8 cellular contexts compared by ENCODE assay signal in the genomic region with DNA sequence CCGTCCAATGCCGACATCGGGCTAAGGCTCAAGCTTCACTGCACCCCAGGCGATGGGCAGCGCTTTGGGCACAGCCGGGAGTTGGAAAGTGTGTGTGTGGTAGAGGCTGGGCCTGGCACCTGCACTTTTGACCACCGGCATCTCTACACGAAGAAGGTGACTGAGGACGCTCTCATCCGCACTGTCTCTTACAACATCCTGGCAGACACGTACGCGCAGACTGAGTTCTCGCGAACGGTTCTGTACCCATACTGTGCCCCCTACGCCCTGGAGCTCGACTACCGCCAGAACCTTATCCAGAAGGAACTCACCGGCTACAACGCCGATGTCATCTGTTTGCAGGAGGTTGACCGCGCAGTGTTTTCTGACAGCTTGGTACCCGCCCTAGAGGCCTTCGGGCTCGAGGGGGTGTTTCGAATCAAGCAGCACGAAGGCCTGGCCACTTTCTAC. TPM values are rescaled to one million over a fixed set of nuclear protein-coding genes. Genes with fewer than 3 reads are reported as not detected.
A peak's percentile ranks its signal among the peaks of the same experiment; 100 is the strongest.
DNase-seq lines count a peak whose midpoint lies in the region; ATAC-seq and TF ChIP-seq lines count a peak whose summit lies in the region.

No MANE protein-coding gene starts in this region.

- peaks cover 36% of the 10 kb centered on the region for H3K4me1 Mint-ChIP-seq in T-helper 2 cell treated with Interferon-gamma antibody and Interleukin-4, amounts not matched to agents 5 μg/mL and 100 μg/mL, for 36 hours (ENCODE audit: low read depth)
- peaks cover 29% of the 10 kb centered on the region for H3K4me1 Mint-ChIP-seq in stimulated activated effector memory CD8-positive, alpha-beta T cell treated with anti-CD3 and anti-CD28 coated beads, Interleukin-12 subunit alpha, Interleukin-12 subunit beta, amount 100 ng/mL, for 72 hours

- TF ChIP-seq CTCF in GM06990 (IDR thresholded peaks at IDR 0.05; ENCODE audit: insufficient read depth, low read length, poor library complexity, severe bottlenecking) (no peak), breast epithelium (IDR thresholded peaks at IDR 0.05) (no peak), liver (IDR thresholded peaks at IDR 0.05; ENCODE audit: low read depth, low read length, missing input control) (no peak)

- peak overlapping the region; percentile 80 to 89 for H3K9ac ChIP-seq in liver (ENCODE audit: low read depth in 1 of 2, low read length in 2 of 2)

- H3K4me1 ChIP-seq in breast epithelium (peaks cover 0 to 15% of the 10 kb centered on the region in 2 donors), liver (ENCODE audit: control insufficient read depth in 4 of 4, insufficient read depth in 4 of 4, low read length in 3 of 4) (peaks cover 11 to 20% (median 16%) of the 10 kb centered on the region in 4 donors)

- peak; percentile 3 for ATAC-seq in HG03066 (IDR thresholded peaks at IDR 0.05; ENCODE audit: low read depth, unreplicated experiment)
- ATAC-seq in stimulated activated effector memory CD8-positive, alpha-beta T cell treated with anti-CD3 and anti-CD28 coated beads, Interleukin-12 subunit alpha, Interleukin-12 subunit beta, amount 100 ng/mL, for 72 hours, result peak; percentile 67

- peaks cover 35% of the 10 kb centered on the region for H3K36me3 Mint-ChIP-seq in T-helper 2 cell treated with Interferon-gamma antibody and Interleukin-4, amounts not matched to agents 5 μg/mL and 100 μg/mL, for 36 hours (ENCODE audit: low read depth)
- H3K36me3 Mint-ChIP-seq in stimulated activated effector memory CD8-positive, alpha-beta T cell treated with anti-CD3 and anti-CD28 coated beads, Interleukin-12 subunit alpha, Interleukin-12 subunit beta, amount 100 ng/mL, for 72 hours, result peaks cover 64% of the 10 kb centered on the region

- H3K27ac Mint-ChIP-seq in T-helper 2 cell treated with Interferon-gamma antibody and Interleukin-4, amounts not matched to agents 5 μg/mL and 100 μg/mL, for 36 hours, result peak overlapping the region; percentile 99
- peak overlapping the region; percentile 99 for H3K27ac Mint-ChIP-seq in stimulated activated effector memory CD8-positive, alpha-beta T cell treated with anti-CD3 and anti-CD28 coated beads, Interleukin-12 subunit alpha, Interleukin-12 subunit beta, amount 100 ng/mL, for 72 hours

- H3K36me3 ChIP-seq in GM06990 (ENCODE audit: control insufficient read depth, insufficient read depth, low read length) (no peaks in the 10 kb centered on the region; the same call in none of the 2 replicates), breast epithelium (no peaks in the 10 kb centered on the region), liver (ENCODE audit: control insufficient read depth in 4 of 4, insufficient read depth in 3 of 4, low read depth in 1 of 4, low read length in 3 of 4) (peaks cover 2 to 6% (median 4%) of the 10 kb centered on the region in 4 donors)

- WGBS in liver, result under 1% methylated on average over 29 of the region's 29 CpGs

- no peaks in the 10 kb centered on the region for H3K27me3 ChIP-seq in GM06990 (replicated peaks; ENCODE audit: control insufficient read depth, insufficient read depth, low read length)
- no peaks in the 10 kb centered on the region for H3K27me3 ChIP-seq in breast epithelium
- H3K27me3 ChIP-seq in liver (ENCODE audit: control insufficient read depth in 4 of 4, insufficient read depth in 4 of 4, low read length in 3 of 4), result no peaks in the 10 kb centered on the region

- intact Hi-C loops in breast epithelium (cut with DNase I; ENCODE audit: low total_unique reads), result no loop called here

- H3K27ac ChIP-seq in breast epithelium (peak overlapping the region; percentile 90 to 93), liver (ENCODE audit: low read depth in 1 of 2, low read length in 2 of 2) (peak overlapping the region in 1 of 2 donors; percentile 89)

- H3K9me3 ChIP-seq in breast epithelium (no peaks in the 10 kb centered on the region), liver (ENCODE audit: control insufficient read depth in 4 of 4, low read length in 3 of 4) (no peaks in the 10 kb centered on the region)

- no peak for TF ChIP-seq RAD21 in liver (IDR thresholded peaks at IDR 0.05)

- H3K4me3 Mint-ChIP-seq in T-helper 2 cell treated with Interferon-gamma antibody and Interleukin-4, amounts not matched to agents 5 μg/mL and 100 μg/mL, for 36 hours, result peak overlapping the region; percentile 86
- H3K4me3 Mint-ChIP-seq in stimulated activated effector memory CD8-positive, alpha-beta T cell treated with anti-CD3 and anti-CD28 coated beads, Interleukin-12 subunit alpha, Interleukin-12 subunit beta, amount 100 ng/mL, for 72 hours, result peak overlapping the region; percentile 73

- no peaks in the 10 kb centered on the region for H3K9me3 Mint-ChIP-seq in T-helper 2 cell treated with Interferon-gamma antibody and Interleukin-4, amounts not matched to agents 5 μg/mL and 100 μg/mL, for 36 hours
- H3K9me3 Mint-ChIP-seq in stimulated activated effector memory CD8-positive, alpha-beta T cell treated with anti-CD3 and anti-CD28 coated beads, Interleukin-12 subunit alpha, Interleukin-12 subunit beta, amount 100 ng/mL, for 72 hours, result no peaks in the 10 kb centered on the region

- no peak for TF ChIP-seq POLR2A in breast epithelium (IDR thresholded peaks at IDR 0.05)

- no peaks in the 10 kb centered on the region for H3K27me3 Mint-ChIP-seq in T-helper 2 cell treated with Interferon-gamma antibody and Interleukin-4, amounts not matched to agents 5 μg/mL and 100 μg/mL, for 36 hours (ENCODE audit: low read depth)

- H3K4me3 ChIP-seq in GM06990 (replicated peaks; ENCODE audit: low read depth, low read length), result peak overlapping the region; percentile 82
- peak overlapping the region; percentile 68 to 86 (median 74) for H3K4me3 ChIP-seq in breast epithelium
- peak overlapping the region; percentile 88 to 96 (median 95) for H3K4me3 ChIP-seq in liver (ENCODE audit: low read depth in 1 of 3, low read length in 3 of 3)

- DNase-seq in GM06990 (ENCODE audit: extremely low read depth, insufficient read length) (peak; percentile 61), breast epithelium (ENCODE audit: low spot score in 2 of 2) (no peak), KG1 (lab: John Stamatoyannopoulos, UW) (no peak), medulla oblongata (ENCODE audit: extremely low spot score) (no peak)
- DNase-seq in T-helper 2 cell treated with Interferon-gamma antibody and Interleukin-4, amounts not matched to agents 5 μg/mL and 100 μg/mL, for 36 hours (ENCODE audit: low spot score), result peak; percentile 40
- peak; percentile 11 to 76 for DNase-seq in stimulated activated effector memory CD8-positive, alpha-beta T cell treated with anti-CD3 and anti-CD28 coated beads, Interleukin-12 subunit alpha, Interleukin-12 subunit beta, amount 100 ng/mL, for 72 hours (ENCODE audit: low spot score in 2 of 2)

TF ChIP-seq in liver, 16 proteins besides CTCF, POLR2A, EP300 and RAD21:
- TF ChIP-seq SP1 (IDR thresholded peaks at IDR 0.05) (no peak), RXRA (IDR thresholded peaks at IDR 0.05) (no peak), HNF4G (IDR thresholded peaks at IDR 0.05) (no peak), FOXA2 (IDR thresholded peaks at IDR 0.05) (no peak), JUND (IDR thresholded peaks at IDR 0.05) (no peak), TAF1 (conservative IDR thresholded peaks at IDR 0.05) (no peak), HNF4A (conservative IDR thresholded peaks at IDR 0.05) (no peak)
- TF ChIP-seq, protein P1, sequence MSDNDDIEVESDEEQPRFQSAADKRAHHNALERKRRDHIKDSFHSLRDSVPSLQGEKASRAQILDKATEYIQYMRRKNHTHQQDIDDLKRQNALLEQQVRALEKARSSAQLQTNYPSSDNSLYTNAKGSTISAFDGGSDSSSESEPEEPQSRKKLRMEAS (IDR thresholded peaks at IDR 0.05), result no peak
- TF ChIP-seq, protein P2, sequence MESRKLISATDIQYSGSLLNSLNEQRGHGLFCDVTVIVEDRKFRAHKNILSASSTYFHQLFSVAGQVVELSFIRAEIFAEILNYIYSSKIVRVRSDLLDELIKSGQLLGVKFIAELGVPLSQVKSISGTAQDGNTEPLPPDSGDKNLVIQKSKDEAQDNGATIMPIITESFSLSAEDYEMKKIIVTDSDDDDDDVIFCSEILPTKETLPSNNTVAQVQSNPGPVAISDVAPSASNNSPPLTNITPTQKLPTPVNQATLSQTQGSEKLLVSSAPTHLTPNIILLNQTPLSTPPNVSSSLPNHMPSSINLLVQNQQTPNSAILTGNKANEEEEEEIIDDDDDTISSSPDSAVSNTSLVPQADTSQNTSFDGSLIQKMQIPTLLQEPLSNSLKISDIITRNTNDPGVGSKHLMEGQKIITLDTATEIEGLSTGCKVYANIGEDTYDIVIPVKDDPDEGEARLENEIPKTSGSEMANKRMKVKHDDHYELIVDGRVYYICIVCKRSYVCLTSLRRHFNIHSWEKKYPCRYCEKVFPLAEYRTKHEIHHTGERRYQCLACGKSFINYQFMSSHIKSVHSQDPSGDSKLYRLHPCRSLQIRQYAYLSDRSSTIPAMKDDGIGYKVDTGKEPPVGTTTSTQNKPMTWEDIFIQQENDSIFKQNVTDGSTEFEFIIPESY (IDR thresholded peaks at IDR 0.05), result no peak
- TF ChIP-seq, protein P3, sequence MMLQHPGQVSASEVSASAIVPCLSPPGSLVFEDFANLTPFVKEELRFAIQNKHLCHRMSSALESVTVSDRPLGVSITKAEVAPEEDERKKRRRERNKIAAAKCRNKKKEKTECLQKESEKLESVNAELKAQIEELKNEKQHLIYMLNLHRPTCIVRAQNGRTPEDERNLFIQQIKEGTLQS (IDR thresholded peaks at IDR 0.05), result no peak

RNA-seq across cellular contexts. Expression of a gene that starts 1.0 kb away (rescaled TPM):
- total RNA-seq in breast epithelium, result 10 to 100 TPM; 17.4 to 26.8 (median 18.4) TPM
- total RNA-seq in liver, result 10 to 100 TPM; 13.1 to 17.8 TPM
- 1 to 10 TPM; 4.8 to 9.9 TPM for polyA plus RNA-seq in liver

RNA-seq across cellular contexts. Expression of a gene that starts 13.0 kb away (rescaled TPM):
- total RNA-seq in breast epithelium (under 1 TPM; 0.15 to 0.33 (median 0.32) TPM), liver (under 1 TPM; 0.05 to 0.08 TPM)
- polyA plus RNA-seq in liver, result under 1 TPM in 1 of 2 donors, not detected in 1; 0.08 TPM

RNA-seq across cellular contexts. Expression of a gene that starts 40.0 kb away (rescaled TPM):
- total RNA-seq in breast epithelium (100 to 1,000 TPM in 2 of 3 donors, 10 to 100 TPM in 1; 93.6 to 125 (median 120) TPM), liver (10 to 100 TPM; 90.0 to 93.2 TPM)
- 100 to 1,000 TPM; 119 to 143 TPM for polyA plus RNA-seq in liver

Comparison
In these comparisons a context has a peak if more than half of its experiments do, and no peak if none do; other contexts are left out.
1. DNase-seq: peak in GM06990 (single experiment), T-helper 2 cell treated with Interferon-gamma antibody and Interleukin-4, amounts not matched to agents 5 μg/mL and 100 μg/mL, for 36 hours (single experiment) and stimulated activated effector memory CD8-positive, alpha-beta T cell treated with anti-CD3 and anti-CD28 coated beads, Interleukin-12 subunit alpha, Interleukin-12 subunit beta, amount 100 ng/mL, for 72 hours (2 of 2); none in breast epithelium (0 of 2), KG1 (single experiment) and medulla oblongata (single experiment).
2. Peak in every context shown above with its lines, with median percentiles within 50 percentile points of each other: H3K4me3 ChIP-seq.